In genomic region chr12:18782827-18783226, GRCh38 we compare ENCODE assay signal across 2 cellular contexts.
TF ChIP-seq lines count a peak whose summit lies in the region.

No MANE protein-coding gene starts in this region.

TF ChIP-seq in SK-N-SH, 30 proteins besides CTCF, POLR2A, EP300 and RAD21 (continued from another document):
- TF ChIP-seq, protein P1, sequence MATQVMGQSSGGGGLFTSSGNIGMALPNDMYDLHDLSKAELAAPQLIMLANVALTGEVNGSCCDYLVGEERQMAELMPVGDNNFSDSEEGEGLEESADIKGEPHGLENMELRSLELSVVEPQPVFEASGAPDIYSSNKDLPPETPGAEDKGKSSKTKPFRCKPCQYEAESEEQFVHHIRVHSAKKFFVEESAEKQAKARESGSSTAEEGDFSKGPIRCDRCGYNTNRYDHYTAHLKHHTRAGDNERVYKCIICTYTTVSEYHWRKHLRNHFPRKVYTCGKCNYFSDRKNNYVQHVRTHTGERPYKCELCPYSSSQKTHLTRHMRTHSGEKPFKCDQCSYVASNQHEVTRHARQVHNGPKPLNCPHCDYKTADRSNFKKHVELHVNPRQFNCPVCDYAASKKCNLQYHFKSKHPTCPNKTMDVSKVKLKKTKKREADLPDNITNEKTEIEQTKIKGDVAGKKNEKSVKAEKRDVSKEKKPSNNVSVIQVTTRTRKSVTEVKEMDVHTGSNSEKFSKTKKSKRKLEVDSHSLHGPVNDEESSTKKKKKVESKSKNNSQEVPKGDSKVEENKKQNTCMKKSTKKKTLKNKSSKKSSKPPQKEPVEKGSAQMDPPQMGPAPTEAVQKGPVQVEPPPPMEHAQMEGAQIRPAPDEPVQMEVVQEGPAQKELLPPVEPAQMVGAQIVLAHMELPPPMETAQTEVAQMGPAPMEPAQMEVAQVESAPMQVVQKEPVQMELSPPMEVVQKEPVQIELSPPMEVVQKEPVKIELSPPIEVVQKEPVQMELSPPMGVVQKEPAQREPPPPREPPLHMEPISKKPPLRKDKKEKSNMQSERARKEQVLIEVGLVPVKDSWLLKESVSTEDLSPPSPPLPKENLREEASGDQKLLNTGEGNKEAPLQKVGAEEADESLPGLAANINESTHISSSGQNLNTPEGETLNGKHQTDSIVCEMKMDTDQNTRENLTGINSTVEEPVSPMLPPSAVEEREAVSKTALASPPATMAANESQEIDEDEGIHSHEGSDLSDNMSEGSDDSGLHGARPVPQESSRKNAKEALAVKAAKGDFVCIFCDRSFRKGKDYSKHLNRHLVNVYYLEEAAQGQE (IDR thresholded peaks at IDR 0.05; ENCODE audit: low read depth, low read length): peak; percentile 87

TF ChIP-seq in SK-N-SH treated with all-trans-retinoic acid at 6 μM for 48 hours, 23 proteins besides CTCF, POLR2A, EP300 and RAD21 (continued from another document):
- TF ChIP-seq TSHZ2 (CRISPR knock-in tag; IDR thresholded peaks at IDR 0.05): no peak
- no peak for TF ChIP-seq POU6F1 (CRISPR knock-in tag; IDR thresholded peaks at IDR 0.05; ENCODE audit: borderline replicate concordance, low read depth)
- TF ChIP-seq ZFP30 (CRISPR knock-in tag; IDR thresholded peaks at IDR 0.05): no peak
- no peak for TF ChIP-seq SNAI2 (CRISPR knock-in tag; IDR thresholded peaks at IDR 0.05)
- no peak for TF ChIP-seq CSRNP3 (CRISPR knock-in tag; IDR thresholded peaks at IDR 0.05)
TF ChIP-seq in SK-N-SH treated with all-trans-retinoic acid at 6 μM for 48 hours: peak in this region for 0.
